11 cellular contexts compared by ENCODE assay signal in the genomic region with DNA sequence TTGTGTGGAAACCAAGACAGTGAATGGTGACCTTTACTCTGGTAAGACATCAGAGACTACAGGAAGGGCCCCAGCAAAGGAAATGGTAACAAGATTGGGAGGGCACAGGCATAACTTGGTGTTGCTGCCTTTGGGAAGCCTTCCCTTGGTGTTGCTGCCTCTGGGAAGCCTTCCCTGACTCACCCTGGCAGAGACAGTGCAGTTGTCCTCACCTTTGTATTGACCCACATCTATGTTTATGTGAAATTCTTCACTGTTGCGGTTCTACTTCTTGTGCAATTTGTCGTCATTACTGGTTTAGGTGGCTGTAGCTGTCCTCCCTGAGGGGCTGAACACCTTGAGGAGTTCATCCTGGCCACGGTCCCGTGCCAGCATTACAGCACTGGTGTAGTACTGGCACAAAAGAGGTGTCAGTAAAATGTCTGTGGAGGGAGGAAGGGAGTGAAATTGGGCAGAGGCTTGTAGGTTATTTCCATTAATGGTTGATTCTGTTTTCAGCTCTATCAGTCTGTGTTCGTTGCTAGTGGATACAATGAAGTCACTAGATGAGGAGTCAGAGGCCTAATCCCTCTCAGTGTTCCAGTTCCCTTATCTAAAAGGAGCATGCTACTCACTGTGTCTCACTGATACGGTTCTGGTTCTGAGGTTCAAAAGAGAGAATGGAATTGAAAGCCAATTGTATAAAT. TPM values are rescaled to one million over a fixed set of nuclear protein-coding genes. Genes with fewer than 3 reads are reported as not detected.
A peak's percentile ranks its signal among the peaks of the same experiment; 100 is the strongest.
DNase-seq lines count a peak whose midpoint lies in the region; ATAC-seq and TF ChIP-seq lines count a peak whose summit lies in the region.
"Had no signal": no experiment of that assay in that cellular context is flagged by ENCODE, and none has a peak within 500 bp of the region (broad histone marks: within the 10 kb centered on the region; RNA-seq: fewer than 3 reads in every experiment).

No MANE protein-coding gene starts in this region.

- H3K27me3 ChIP-seq in RWPE2 (ENCODE audit: insufficient read depth, poor library complexity, severe bottlenecking) (no peaks in the 10 kb centered on the region), esophagus muscularis mucosa (no peaks in the 10 kb centered on the region)

- H3K4me1 ChIP-seq in RWPE2 (ENCODE audit: insufficient read depth, poor library complexity, severe bottlenecking) (peaks cover 6% of the 10 kb centered on the region), esophagus muscularis mucosa (peaks cover 8 to 20% (median 11%) of the 10 kb centered on the region in 4 donors), mesodermal cell (ENCODE audit: control insufficient read depth, insufficient read depth, low read length, poor library complexity, severe bottlenecking) (peaks cover 16% of the 10 kb centered on the region)

- TF ChIP-seq EP300 in esophagus muscularis mucosa (IDR thresholded peaks at IDR 0.05) = no peak

- TF ChIP-seq POLR2A in esophagus muscularis mucosa (IDR thresholded peaks at IDR 0.05; ENCODE audit: low read depth) = no peak

- DNase-seq in RWPE2 (ENCODE audit: low spot score) (no peak), esophagus muscularis mucosa (ENCODE audit: extremely low spot score) (no peak)
- DNase-seq: NCI-H1092 treated with DMSO at 0.1 percent for 48 hours, NCI-H774 had no signal

- TF ChIP-seq CTCF in RWPE2 (IDR thresholded peaks at IDR 0.05; ENCODE audit: poor library complexity, severe bottlenecking) (no peak), esophagus muscularis mucosa (IDR thresholded peaks at IDR 0.05) (no peak)

- WGBS in esophagus muscularis mucosa = 51% methylated on average over 6 of the region's 6 CpGs
- 96 to 98% methylated on average over 4 to 5 of the region's 6 CpGs for WGBS in mesodermal cell (ENCODE audit: insufficient coverage in 2 of 2), 2 experiments

- H3K9me3 ChIP-seq in RWPE2 (ENCODE audit: severe bottlenecking) (no peaks in the 10 kb centered on the region), esophagus muscularis mucosa (no peaks in the 10 kb centered on the region), mesodermal cell (ENCODE audit: control insufficient read depth, low read length) (no peaks in the 10 kb centered on the region)

- H3K36me3 ChIP-seq in RWPE2 (ENCODE audit: low read depth) (peaks cover 5% of the 10 kb centered on the region; the same call in 1 of the 2 replicates), esophagus muscularis mucosa (peaks cover 8 to 55% (median 21%) of the 10 kb centered on the region in 4 donors), mesodermal cell (ENCODE audit: control insufficient read depth, insufficient read depth, low read length) (peaks cover 7% of the 10 kb centered on the region)

- H3K4me3 ChIP-seq in RWPE2 (ENCODE audit: severe bottlenecking) (no peak overlapping the region), esophagus muscularis mucosa (no peak overlapping the region), mesodermal cell (ENCODE audit: extremely low read depth, insufficient read depth, low read length, poor library complexity, severe bottlenecking) (no peak overlapping the region)
- H3K4me3 ChIP-seq: skin epidermis had no signal

- H3K27ac ChIP-seq in RWPE2 (ENCODE audit: poor library complexity, severe bottlenecking) (no peak overlapping the region), esophagus muscularis mucosa (replicated peaks in 1 of 4) (peak overlapping the region in 3 of 4 donors; percentile 15 to 52 (median 19)), mesodermal cell (ENCODE audit: low read depth, low read length, severe bottlenecking) (peak overlapping the region; percentile 85)

- ATAC-seq in GM21515 (IDR thresholded peaks at IDR 0.05; ENCODE audit: unreplicated experiment) = peak; percentile 27
- peak; percentile 63 for ATAC-seq in RWPE2 (ENCODE audit: low read depth)
- no peak for ATAC-seq in GM21367 (IDR thresholded peaks at IDR 0.05; ENCODE audit: unreplicated experiment)
- no peak for ATAC-seq in HG02981 (IDR thresholded peaks at IDR 0.05; ENCODE audit: unreplicated experiment)
- no peak for ATAC-seq in HG03175 (IDR thresholded peaks at IDR 0.05; ENCODE audit: unreplicated experiment)
- no peak for ATAC-seq in GM18873 (IDR thresholded peaks at IDR 0.05; ENCODE audit: low FRiP score, unreplicated experiment)

- intact Hi-C loops in esophagus muscularis mucosa (cut with DNase I) = no loop called here

RNA-seq across cellular contexts. Expression of a gene that starts 21.6 kb away (rescaled TPM):
- 10 to 100 TPM; 19.5 to 32.8 (median 21.9) TPM for total RNA-seq in esophagus muscularis mucosa
- polyA plus RNA-seq in mesodermal cell (2013, experiment 1 of 2) = 22.8 TPM
- polyA plus RNA-seq in mesodermal cell (2013, experiment 2 of 2) = 18.8 TPM

RNA-seq across cellular contexts. Expression of a gene that starts 21.9 kb away (rescaled TPM):
- 10 to 100 TPM; 12.1 to 23.3 (median 16.4) TPM for total RNA-seq in esophagus muscularis mucosa
- 33.6 TPM for polyA plus RNA-seq in mesodermal cell (2013, experiment 1 of 2)
- 31.9 TPM for polyA plus RNA-seq in mesodermal cell (2013, experiment 2 of 2)

RNA-seq across cellular contexts. Expression of a gene that starts 33.2 kb away (rescaled TPM):
- total RNA-seq in esophagus muscularis mucosa = under 1 TPM in 2 of 4 donors, not detected in 2; 0.19 to 0.42 TPM
- 0.41 TPM for polyA plus RNA-seq in mesodermal cell (2013, experiment 1 of 2)
- polyA plus RNA-seq in mesodermal cell (2013, experiment 2 of 2) = 0.51 TPM

Comparison
In these comparisons a context has a peak if more than half of its experiments do, and no peak if none do; other contexts are left out.
1. ATAC-seq: peak in GM21515 (single experiment) and RWPE2 (single experiment); none in GM21367 (single experiment), HG02981 (single experiment), HG03175 (single experiment) and GM18873 (single experiment).